ENCODE assay signal across 8 cellular contexts in the genomic region with DNA sequence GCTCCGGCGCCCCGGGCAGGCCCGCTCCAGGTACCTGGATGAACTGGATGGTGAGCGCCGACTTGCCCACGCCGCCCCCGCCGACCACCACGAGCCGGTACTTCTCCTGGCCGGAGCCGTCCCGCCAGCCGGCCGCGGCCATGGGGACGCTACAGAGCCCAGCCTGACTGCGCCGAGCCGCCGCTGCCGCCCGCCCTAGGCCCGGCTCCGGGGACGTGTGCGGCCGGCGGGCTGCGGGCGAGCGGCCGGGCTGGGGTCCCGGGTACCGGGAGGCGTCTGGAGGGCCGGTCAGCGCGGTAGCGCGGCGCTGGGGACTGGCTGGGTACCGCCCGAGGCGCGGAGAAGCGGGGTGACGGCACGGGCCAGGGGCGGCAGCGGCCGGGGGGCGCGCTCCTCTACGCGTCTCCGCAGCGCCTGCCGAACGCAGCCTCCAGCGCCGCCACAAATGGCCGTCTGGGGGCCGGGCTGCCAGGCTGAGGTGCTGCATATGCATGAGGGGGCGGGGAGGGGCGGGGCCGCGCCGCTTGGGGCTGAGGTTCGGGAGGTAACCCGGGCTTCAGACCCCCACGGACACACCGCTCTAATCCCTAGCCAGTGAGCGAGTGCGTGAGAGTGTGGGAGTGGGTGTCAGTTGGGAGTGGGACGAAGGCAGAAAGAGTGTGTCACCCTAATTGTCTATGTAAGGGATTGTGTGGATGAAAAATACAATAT. TPM values are rescaled to one million over a fixed set of nuclear protein-coding genes. Genes with fewer than 3 reads are reported as not detected.
DNase-seq lines count a peak whose midpoint lies in the region; ATAC-seq, FAIRE-seq and TF ChIP-seq lines count a peak whose summit lies in the region.

A gene (minus strand): TSS at position 455 of the 711 bp plus-strand sequence. CDS start 313 bp downstream, at position 142.

- in situ Hi-C loops in SK-MEL-5 (cut with HindIII; ENCODE audit: low pct_unique_long_range_greater_than_20kb, low sequenced_read_pairs): no loop called here

- H3K27me3 ChIP-seq in pancreas (no peaks in the 10 kb centered on the region), thymus (ENCODE audit: control insufficient read depth, insufficient read depth) (no peaks in the 10 kb centered on the region)

- peak; percentile 81 for DNase-seq in Calu3
- DNase-seq in HPDE6-E6E7 (ENCODE audit: extremely low spot score): peak; percentile 75
- DNase-seq in SK-MEL-5 (ENCODE audit: low read depth, low spot score): peak; percentile 77
- DNase-seq in activated naive CD4-positive, alpha-beta T cell treated with anti-CD3 and anti-CD28 coated beads for 36 hours: peak; percentile 77
- DNase-seq in glomerular endothelial cell (ENCODE audit: extremely low read depth, low read depth, low spot score): no peak
- DNase-seq in pancreas: peak; percentile 69 to 91 (median 78)

- 0 to 1% methylated on average over 50 to 78 of the region's 78 CpGs for WGBS in pancreas, 2 donors
- under 1% methylated on average over 78 of the region's 78 CpGs for WGBS in thymus

- peaks cover 18% of the 10 kb centered on the region for H3K36me3 Mint-ChIP-seq in Calu3 (ENCODE audit: insufficient read depth, unreplicated experiment)
- peaks cover 5% of the 10 kb centered on the region for H3K36me3 Mint-ChIP-seq in activated naive CD4-positive, alpha-beta T cell treated with anti-CD3 and anti-CD28 coated beads for 36 hours (ENCODE audit: low read depth)

- H3K4me1 ChIP-seq in pancreas: peaks cover 0 to 5% (median 5%) of the 10 kb centered on the region in 3 donors
- H3K4me1 ChIP-seq in thymus (ENCODE audit: control insufficient read depth, insufficient read depth, low read length): peaks cover 3% of the 10 kb centered on the region

- no peaks in the 10 kb centered on the region for H3K9me3 ChIP-seq in pancreas
- H3K9me3 ChIP-seq in thymus (ENCODE audit: control insufficient read depth): no peaks in the 10 kb centered on the region

- no peaks in the 10 kb centered on the region for H3K27me3 Mint-ChIP-seq in Calu3 (ENCODE audit: unreplicated experiment)
- H3K27me3 Mint-ChIP-seq in activated naive CD4-positive, alpha-beta T cell treated with anti-CD3 and anti-CD28 coated beads for 36 hours (ENCODE audit: low read depth): no peaks in the 10 kb centered on the region

- H3K27ac ChIP-seq in pancreas (peak within 1 kb of the TSS; percentile 66 to 84 (median 82)), thymus (ENCODE audit: low read depth) (peak within 1 kb of the TSS; percentile 77)

- no TSS peak for BruUV-seq in Calu3 (replicated peaks; lab: Mats Ljungman, UMichigan)

- ATAC-seq in GM19455 (IDR thresholded peaks at IDR 0.05; ENCODE audit: unreplicated experiment) (peak; percentile 91), pancreas (peak; percentile 83 to 90 (median 88))

- peak within 1 kb of the TSS; percentile 99 for H3K27ac Mint-ChIP-seq in Calu3 (ENCODE audit: unreplicated experiment)
- H3K27ac Mint-ChIP-seq in activated naive CD4-positive, alpha-beta T cell treated with anti-CD3 and anti-CD28 coated beads for 36 hours: peak within 1 kb of the TSS; percentile 68

- TF ChIP-seq CTCF in Calu3 (IDR thresholded peaks at IDR 0.05; ENCODE audit: unreplicated experiment) (no peak), pancreas (IDR thresholded peaks at IDR 0.05) (no peak)

- intact Hi-C loops in Calu3 (cut with micrococcal nuclease; ENCODE audit: unreplicated experiment): loop anchor here (2.0 to 5.0 kb wide), 2 partner anchors 52 to 60 kb away; no protein-coding TSS in a partner anchor
- intact Hi-C loops in activated naive CD4-positive, alpha-beta T cell treated with anti-CD3 and anti-CD28 coated beads for 36 hours (cut with micrococcal nuclease): loop anchor here (1.0 to 2.0 kb wide), 6 partner anchors 16 to 161 kb away; a partner anchor contains a TSS
- intact Hi-C loops in pancreas (cut with DNase I): no loop called here

- H3K36me3 ChIP-seq in pancreas: no peaks in the 10 kb centered on the region
- no peaks in the 10 kb centered on the region for H3K36me3 ChIP-seq in thymus (ENCODE audit: control insufficient read depth, insufficient read depth)

- H3K4me3 Mint-ChIP-seq in Calu3 (ENCODE audit: low read depth, unreplicated experiment): peak within 1 kb of the TSS; percentile 99
- H3K4me3 Mint-ChIP-seq in activated naive CD4-positive, alpha-beta T cell treated with anti-CD3 and anti-CD28 coated beads for 36 hours: peak within 1 kb of the TSS; percentile 92

- H3K4me3 ChIP-seq in pancreas (peak within 1 kb of the TSS; percentile 78 to 85 (median 80)), thymus (ENCODE audit: low read length) (peak within 1 kb of the TSS; percentile 98)

- H3K4me1 Mint-ChIP-seq in Calu3 (ENCODE audit: low read depth, unreplicated experiment): peaks cover 9% of the 10 kb centered on the region
- H3K4me1 Mint-ChIP-seq in activated naive CD4-positive, alpha-beta T cell treated with anti-CD3 and anti-CD28 coated beads for 36 hours (ENCODE audit: low read depth): peaks cover 26% of the 10 kb centered on the region

- no peak for FAIRE-seq in pancreas (lab: Jason Lieb, UNC)

- CTCF ChIA-PET in Calu3 (lab: Charles Lee): no interaction called here
- CTCF ChIA-PET in activated naive CD4-positive, alpha-beta T cell treated with anti-CD3 and anti-CD28 coated beads for 36 hours (lab: Charles Lee): interaction anchor here (1.1 kb wide), 1 partner anchor 96 kb away, joined by 3 read pairs; no protein-coding TSS in a partner anchor

- H3K9me3 Mint-ChIP-seq in Calu3 (ENCODE audit: low read depth, unreplicated experiment): no peaks in the 10 kb centered on the region
- H3K9me3 Mint-ChIP-seq in activated naive CD4-positive, alpha-beta T cell treated with anti-CD3 and anti-CD28 coated beads for 36 hours: no peaks in the 10 kb centered on the region

RNA-seq across cellular contexts. Expression of the gene that starts here (rescaled TPM):
- total RNA-seq in Calu3 (2022) (37.2 and 42.8 TPM in 2 replicates), glomerular endothelial cell (89.6 and 103 TPM in 2 replicates), pancreas (10 to 100 TPM; 14.0 to 21.8 (median 15.6) TPM)
- total RNA-seq in SK-MEL-5 (2014; rRNA removed; shearing (Covaris generic)): 32.3 and 37.3 TPM in 2 replicates
- 20.3 and 22.6 TPM in 2 replicates for polyA plus RNA-seq in SK-MEL-5 (2015; cell fraction: cytosol; rRNA removed)
- 6.4 and 10.2 TPM in 2 replicates for polyA plus RNA-seq in SK-MEL-5 (2015; cell fraction: nucleus; rRNA removed)
- total RNA-seq in activated naive CD4-positive, alpha-beta T cell treated with anti-CD3 and anti-CD28 coated beads for 36 hours: 10 to 100 TPM; 36.6 to 36.8 TPM
- polyA plus RNA-seq in pancreas (10 to 100 TPM in 1 of 2 donors, 1 to 10 TPM in 1; 9.0 to 10.2 TPM), thymus (30.4 TPM)

Comparison
In these comparisons a context has a peak if more than half of its experiments do, and no peak if none do; other contexts are left out.
1. intact Hi-C loops: an anchor here in Calu3 (2.0 to 5.0 kb wide) and activated naive CD4-positive, alpha-beta T cell treated with anti-CD3 and anti-CD28 coated beads for 36 hours (1.0 to 2.0 kb wide); none called in pancreas.